Comparison of ENCODE assay signal across 26 cellular contexts in genomic region chr3:186181901-186182300, GRCh38.
"Had no signal": no experiment of that assay in that cellular context is flagged by ENCODE, and none has a peak within 500 bp of the region (broad histone marks: within the 10 kb centered on the region; RNA-seq: fewer than 3 reads in every experiment).

No MANE protein-coding gene starts in this region.

- DNase-seq: activated CD4-positive, alpha-beta memory T cell treated with anti-CD3 and anti-CD28 coated beads for 36 hours; activated CD4-positive, alpha-beta T cell treated with anti-CD3 and anti-CD28 coated beads for 36 hours; activated CD4-positive, alpha-beta T cell treated with anti-CD3 and anti-CD28 coated beads, Interleukin-2, amount 10 ng/mL, durations not matched to agents 24 days and 14 days; activated CD4-positive, CD25-positive, alpha-beta regulatory T cell; activated CD4-positive, CD25-positive, alpha-beta regulatory T cell treated with anti-CD3 and anti-CD28 coated beads, Interleukin-2, amount 50 U/mL, for 72 hours; activated CD8-positive, alpha-beta memory T cell treated with anti-CD3 and anti-CD28 coated beads, Interleukin-2, amount 50 U/mL, for 48 hours; activated CD8-positive, alpha-beta T cell treated with anti-CD3 and anti-CD28 coated beads, Interleukin-2, amount 10 ng/mL, durations not matched to agents 7 days and 5 days; activated gamma-delta T cell; activated naive CD4-positive, alpha-beta T cell; activated naive CD4-positive, alpha-beta T cell treated with anti-CD3 and anti-CD28 coated beads, Interleukin-2, amount 10 ng/mL, durations not matched to agents 7 days and 5 days; activated naive CD8-positive, alpha-beta T cell treated with anti-CD3 and anti-CD28 coated beads, Interleukin-2, amount 10 ng/mL, durations not matched to agents 7 days and 5 days; activated T-cell treated with anti-CD3 and anti-CD28 coated beads for 4 hours; activated T-cell treated with anti-CD3 and anti-CD28 coated beads, Interleukin-2, amount 50 U/mL, for 24 hours; activated T-cell treated with anti-CD3 and anti-CD28 coated beads, Interleukin-2, amount 50 U/mL, for 72 hours; central memory CD4-positive, alpha-beta T cell; cerebellar nuclear complex; colonic mucosa; effector CD8-positive, alpha-beta T cell; foreskin fibroblast; T-helper 1 cell; T-helper 17 cell had no signal

- H3K36me3 ChIP-seq: ascending aorta, breast epithelium, cardiac muscle cell, colonic mucosa had no signal

- H3K4me3 Mint-ChIP-seq: activated CD4-positive, alpha-beta memory T cell treated with anti-CD3 and anti-CD28 coated beads for 36 hours; activated CD4-positive, alpha-beta T cell treated with anti-CD3 and anti-CD28 coated beads for 36 hours; activated CD4-positive, alpha-beta T cell treated with anti-CD3 and anti-CD28 coated beads, Interleukin-2, amount 10 ng/mL, durations not matched to agents 24 days and 14 days; activated CD8-positive, alpha-beta T cell treated with anti-CD3 and anti-CD28 coated beads, Interleukin-2, amount 10 ng/mL, durations not matched to agents 7 days and 5 days; activated naive CD4-positive, alpha-beta T cell treated with anti-CD3 and anti-CD28 coated beads, Interleukin-2, amount 10 ng/mL, durations not matched to agents 7 days and 5 days; activated naive CD8-positive, alpha-beta T cell treated with anti-CD3 and anti-CD28 coated beads, Interleukin-2, amount 10 ng/mL, durations not matched to agents 7 days and 5 days; activated T-cell treated with anti-CD3 and anti-CD28 coated beads, Interleukin-2, amount 50 U/mL, for 24 hours; activated T-cell treated with anti-CD3 and anti-CD28 coated beads, Interleukin-2, amount 50 U/mL, for 72 hours; brain; T-helper 17 cell had no signal

- H3K27ac ChIP-seq: ascending aorta, breast epithelium, cardiac muscle cell, colonic mucosa had no signal

- H3K4me3 ChIP-seq: ascending aorta, breast epithelium, cardiac muscle cell, colonic mucosa had no signal

- H3K4me1 ChIP-seq: ascending aorta, breast epithelium, colonic mucosa had no signal

- H3K9me3 ChIP-seq: ascending aorta, breast epithelium, colonic mucosa had no signal

- H3K27me3 ChIP-seq: ascending aorta, breast epithelium, cardiac muscle cell, colonic mucosa had no signal

- H3K27me3 Mint-ChIP-seq: activated CD4-positive, alpha-beta memory T cell treated with anti-CD3 and anti-CD28 coated beads for 36 hours; activated CD4-positive, alpha-beta T cell treated with anti-CD3 and anti-CD28 coated beads for 36 hours; activated T-cell treated with anti-CD3 and anti-CD28 coated beads, Interleukin-2, amount 50 U/mL, for 24 hours; T-helper 17 cell had no signal

- H3K27ac Mint-ChIP-seq: activated CD4-positive, alpha-beta memory T cell treated with anti-CD3 and anti-CD28 coated beads for 36 hours; activated CD4-positive, alpha-beta T cell treated with anti-CD3 and anti-CD28 coated beads for 36 hours; activated CD8-positive, alpha-beta T cell treated with anti-CD3 and anti-CD28 coated beads, Interleukin-2, amount 10 ng/mL, durations not matched to agents 7 days and 5 days; activated naive CD4-positive, alpha-beta T cell treated with anti-CD3 and anti-CD28 coated beads, Interleukin-2, amount 10 ng/mL, durations not matched to agents 7 days and 5 days; activated naive CD4-positive, alpha-beta T cell treated with anti-CD3 and anti-CD28 coated beads, Interleukin-2, amount 50 U/mL, for 72 hours; activated naive CD8-positive, alpha-beta T cell treated with anti-CD3 and anti-CD28 coated beads, Interleukin-2, amount 10 ng/mL, durations not matched to agents 7 days and 5 days; activated T-cell treated with anti-CD3 and anti-CD28 coated beads, Interleukin-2, amount 50 U/mL, for 24 hours; activated T-cell treated with anti-CD3 and anti-CD28 coated beads, Interleukin-2, amount 50 U/mL, for 72 hours; T-helper 17 cell had no signal

- H3K36me3 Mint-ChIP-seq: activated CD4-positive, alpha-beta memory T cell treated with anti-CD3 and anti-CD28 coated beads for 36 hours; activated naive CD4-positive, alpha-beta T cell treated with anti-CD3 and anti-CD28 coated beads, Interleukin-2, amount 10 ng/mL, durations not matched to agents 7 days and 5 days; activated naive CD4-positive, alpha-beta T cell treated with anti-CD3 and anti-CD28 coated beads, Interleukin-2, amount 50 U/mL, for 72 hours; activated naive CD8-positive, alpha-beta T cell treated with anti-CD3 and anti-CD28 coated beads, Interleukin-2, amount 10 ng/mL, durations not matched to agents 7 days and 5 days; brain had no signal

- H3K9me3 Mint-ChIP-seq: activated CD4-positive, alpha-beta memory T cell treated with anti-CD3 and anti-CD28 coated beads for 36 hours; activated CD4-positive, alpha-beta T cell treated with anti-CD3 and anti-CD28 coated beads, Interleukin-2, amount 10 ng/mL, durations not matched to agents 24 days and 14 days; activated naive CD4-positive, alpha-beta T cell treated with anti-CD3 and anti-CD28 coated beads, Interleukin-2, amount 10 ng/mL, durations not matched to agents 7 days and 5 days; activated naive CD8-positive, alpha-beta T cell treated with anti-CD3 and anti-CD28 coated beads, Interleukin-2, amount 10 ng/mL, durations not matched to agents 7 days and 5 days; activated T-cell treated with anti-CD3 and anti-CD28 coated beads, Interleukin-2, amount 50 U/mL, for 24 hours; activated T-cell treated with anti-CD3 and anti-CD28 coated beads, Interleukin-2, amount 50 U/mL, for 72 hours; brain had no signal
